Comparison of ENCODE assay signal across 9 cellular contexts in the genomic region with DNA sequence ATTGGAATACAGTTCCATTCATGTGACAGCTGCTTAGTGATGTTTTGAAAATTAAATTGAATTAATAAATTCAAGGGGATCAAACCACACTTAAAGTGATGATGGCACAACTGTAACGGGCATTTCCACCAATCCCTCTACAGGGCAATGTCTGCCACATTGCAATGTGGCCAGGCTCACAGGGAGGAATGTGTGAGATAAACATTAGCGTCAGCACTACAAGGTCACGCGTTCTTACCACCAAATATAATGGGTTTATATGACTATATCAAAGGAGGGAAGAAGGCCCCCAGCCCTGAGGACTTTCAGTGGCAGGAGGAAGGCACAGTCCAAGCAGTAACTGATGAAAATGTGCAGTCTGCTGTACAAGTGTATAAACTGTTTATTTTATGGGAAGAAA. TPM values are rescaled to one million over a fixed set of nuclear protein-coding genes. Genes with fewer than 3 reads are reported as not detected.
"Had no signal": no experiment of that assay in that cellular context is flagged by ENCODE, and none has a peak within 500 bp of the region (broad histone marks: within the 10 kb centered on the region; RNA-seq: fewer than 3 reads in every experiment).

No MANE protein-coding gene starts in this region.

- ATAC-seq: HepG2, K562 had no signal

- FAIRE-seq: H54, HepG2 had no signal

- H3K4me3 ChIP-seq: GM23248, K562 had no signal

- H2AFZ ChIP-seq: GM23248 had no signal

- H3K9ac ChIP-seq: GM23248 had no signal

- DNase-seq: GM23248, GOT3, H9, HCEC 1CT, KG1 had no signal

- H3K27ac ChIP-seq: GM23248, HL-60 had no signal

RNA-seq across cellular contexts. Expression of a gene that starts 31.1 kb away (rescaled TPM):
- total RNA-seq: HepG2 had no signal
- polyA plus RNA-seq: HepG2 had no signal
